Comparison of ENCODE assay signal across 21 cellular contexts in the genomic region with DNA sequence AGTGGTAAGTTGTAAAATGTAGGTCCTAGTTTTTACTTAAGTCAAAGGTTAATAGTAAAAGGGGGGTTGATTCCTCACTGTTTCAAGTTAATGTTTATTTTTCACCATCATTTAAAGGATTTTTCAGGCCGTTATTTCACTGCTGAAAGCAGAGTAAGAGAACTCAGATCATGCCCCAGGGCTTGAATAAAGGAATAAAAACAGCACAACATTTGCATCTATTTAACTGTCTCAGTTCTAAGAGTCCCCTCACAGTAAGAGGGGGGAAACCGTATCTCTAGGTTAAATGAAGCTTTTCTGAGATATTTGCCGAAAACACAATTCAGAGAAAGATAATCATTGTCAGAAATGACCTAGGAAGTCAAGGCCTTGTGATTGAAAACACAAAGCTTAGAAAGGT.
DNase-seq lines count a peak whose midpoint lies in the region; ATAC-seq, FAIRE-seq and TF ChIP-seq lines count a peak whose summit lies in the region.
"Had no signal": no experiment of that assay in that cellular context is flagged by ENCODE, and none has a peak within 500 bp of the region (broad histone marks: within the 10 kb centered on the region; RNA-seq: fewer than 3 reads in every experiment).

No MANE protein-coding gene starts in this region.

- no peak for DNase-seq in GM12878 (ENCODE audit: low read depth, low spot score)
- no peak for DNase-seq in mesendoderm
- DNase-seq in progenitor cell of endocrine pancreas (ENCODE audit: low spot score, unreplicated experiment), result no peak
- DNase-seq in AG08396 (ENCODE audit: low spot score), result no peak
- DNase-seq in Calu3, result no peak
- no peak for DNase-seq in COLO829 (ENCODE audit: low spot score)
- DNase-seq: CD4-positive, alpha-beta memory T cell; DMS53; EL; H9; NCI-H1092 treated with DMSO at 0.1 percent for 48 hours; NCI-H2029 treated with DMSO at 0.1 percent for 48 hours; NCI-H2171 treated with DMSO at 0.1 percent for 48 hours; NCI-H774; OCI-M1; SHP77 had no signal

- SMC1A ChIA-PET in GM12878 (lab: Charles Lee; ENCODE audit: uncharacterized antibody, unreplicated experiment), result interaction anchor here (0.8 kb wide), 1 partner anchor 10 kb away, joined by 3 read pairs; no protein-coding TSS in a partner anchor

- BruUV-seq in GM12878 (replicated peaks; lab: Mats Ljungman, UMichigan) (no TSS peak), Calu3 (replicated peaks; lab: Mats Ljungman, UMichigan) (no TSS peak)

- CTCF ChIA-PET in GM12878 (lab: Yijun Ruan, JAX) (no interaction called here), Calu3 (lab: Charles Lee) (no interaction called here)

- H3K9me3 Mint-ChIP-seq in progenitor cell of endocrine pancreas (ENCODE audit: low read depth) (peaks cover 1% of the 10 kb centered on the region), Calu3 (ENCODE audit: low read depth, unreplicated experiment) (peaks cover 4% of the 10 kb centered on the region)

- no peak overlapping the region for H2BK120ac ChIP-seq in mesendoderm (ENCODE audit: low read depth, low read length)

- H3K23ac ChIP-seq in mesendoderm (ENCODE audit: low read length), result no peak overlapping the region

- no peak for TF ChIP-seq POLR2A in GM12878 (IDR thresholded peaks at IDR 0.05; ENCODE audit: low read depth, low read length)

- H3K4me3 ChIP-seq in GM12878 (no peak overlapping the region), mesendoderm (ENCODE audit: low read length) (no peak overlapping the region)
- H3K4me3 ChIP-seq: A549, BLaER1 had no signal

- in situ Hi-C loops in GM12878 (cut with MboI), result no loop called here

- 29% methylated on average over 3 of the region's 3 CpGs for WGBS in GM12878 (ENCODE audit: insufficient coverage, insufficient replicate concordance, low lambda C conversion rate, missing lambda C conversion rate)
- no CpG with 5 or more reads among the region's 3 CpGs for WGBS in mesendoderm (ENCODE audit: extremely low coverage, insufficient coverage, low lambda C conversion rate)

- H3K4me1 ChIP-seq in GM12878 (ENCODE audit: control insufficient read depth, insufficient read depth, low read length) (no peaks in the 10 kb centered on the region), mesendoderm (ENCODE audit: control insufficient read depth, low read depth, low read length) (peaks cover 4% of the 10 kb centered on the region)
- H3K4me1 ChIP-seq: A549 had no signal

- intact Hi-C loops in GM12878 (cut with micrococcal nuclease; ENCODE audit: unreplicated experiment), result no loop called here
- intact Hi-C loops in Calu3 (cut with micrococcal nuclease; ENCODE audit: unreplicated experiment), result no loop called here

- H2BK5ac ChIP-seq in mesendoderm (ENCODE audit: low read length), result no peak overlapping the region

- no peak overlapping the region for H3K4me2 ChIP-seq in GM12878 (ENCODE audit: control insufficient read depth, insufficient read depth)
- no peak overlapping the region for H3K4me2 ChIP-seq in mesendoderm (ENCODE audit: low read length)
- H3K4me2 ChIP-seq: A549, BLaER1, SK-N-SH had no signal

- H3K79me1 ChIP-seq in mesendoderm (ENCODE audit: low read length), result no peaks in the 10 kb centered on the region

- peaks cover 28% of the 10 kb centered on the region for H3K4me1 Mint-ChIP-seq in progenitor cell of endocrine pancreas (ENCODE audit: low read depth)
- no peaks in the 10 kb centered on the region for H3K4me1 Mint-ChIP-seq in Calu3 (ENCODE audit: low read depth, unreplicated experiment)

- H3K18ac ChIP-seq in mesendoderm (ENCODE audit: low read length), result peak overlapping the region; percentile 41

- H3K4me3 Mint-ChIP-seq in progenitor cell of endocrine pancreas (ENCODE audit: low read depth) (no peak overlapping the region), Calu3 (ENCODE audit: low read depth, unreplicated experiment) (no peak overlapping the region)
- H3K4me3 Mint-ChIP-seq: CD4-positive, alpha-beta memory T cell; H9 had no signal

- no peak for TF ChIP-seq CTCF in GM12878 (IDR thresholded peaks at IDR 0.05 in 2 of 3, conservative IDR thresholded peaks at IDR 0.05 in 1 of 3; ENCODE audit: control insufficient read depth in 2 of 3, extremely low read depth in 1 of 3, insufficient read depth in 1 of 3, low read depth in 3 of 3, low read length in 3 of 3)
- TF ChIP-seq CTCF in progenitor cell of endocrine pancreas (IDR thresholded peaks at IDR 0.05; ENCODE audit: unreplicated experiment), result no peak
- no peak for TF ChIP-seq CTCF in Calu3 (IDR thresholded peaks at IDR 0.05; ENCODE audit: unreplicated experiment)

- H3K27me3 Mint-ChIP-seq in progenitor cell of endocrine pancreas, result peaks cover 3% of the 10 kb centered on the region
- H3K27me3 Mint-ChIP-seq in Calu3 (ENCODE audit: unreplicated experiment), result peaks cover 20% of the 10 kb centered on the region

- no peaks in the 10 kb centered on the region for H4K20me1 ChIP-seq in GM12878 (ENCODE audit: control insufficient read depth, insufficient read depth)
- H4K20me1 ChIP-seq: BLaER1 had no signal

- POLR2A ChIA-PET in GM12878 (lab: Charles Lee), result interaction anchor here (1.3 kb wide), 1 partner anchor 25 kb away, joined by 3 read pairs; no protein-coding TSS in a partner anchor

- H3K27ac ChIP-seq in KOPT-K1 (ENCODE audit: low read depth, low read length, poor library complexity, severe bottlenecking) (peak overlapping the region; percentile 55), GM12878 (ENCODE audit: control insufficient read depth, insufficient read depth) (no peak overlapping the region), mesendoderm (ENCODE audit: low read depth, low read length) (no peak overlapping the region)
- H3K27ac ChIP-seq: A549, BLaER1 had no signal

- peak overlapping the region; percentile 28 for H4K8ac ChIP-seq in mesendoderm (ENCODE audit: low read depth, low read length)

- H3K27me3 ChIP-seq in GM12878 (replicated peaks in 1 of 2; ENCODE audit: control insufficient read depth in 2 of 2, insufficient read depth in 2 of 2, low read length in 1 of 2) (peaks cover 0 to 3% of the 10 kb centered on the region in 2 experiments; a peak in 1 of 4 replicates), mesendoderm (ENCODE audit: insufficient read depth, low read length, poor library complexity) (no peaks in the 10 kb centered on the region)
- H3K27me3 ChIP-seq: BLaER1 had no signal

- no peak for TF ChIP-seq EP300 in GM12878 (IDR thresholded peaks at IDR 0.05; ENCODE audit: borderline replicate concordance in 1 of 2, control insufficient read depth in 1 of 2, low read depth in 2 of 2, low read length in 2 of 2)

- no peak overlapping the region for H3K9ac ChIP-seq in GM12878 (ENCODE audit: control insufficient read depth, insufficient read depth, low read length)
- no peak overlapping the region for H3K9ac ChIP-seq in mesendoderm (ENCODE audit: low read length)
- H3K9ac ChIP-seq: BLaER1, SK-N-SH had no signal

- H3K27ac Mint-ChIP-seq in progenitor cell of endocrine pancreas, result peak overlapping the region; percentile 84
- no peak overlapping the region for H3K27ac Mint-ChIP-seq in Calu3 (ENCODE audit: unreplicated experiment)
- H3K27ac Mint-ChIP-seq: CD4-positive, alpha-beta memory T cell had no signal

- H3K9me3 ChIP-seq in KOPT-K1 (ENCODE audit: insufficient read depth, low read length, poor library complexity, severe bottlenecking), result peaks cover 10% of the 10 kb centered on the region
- H3K9me3 ChIP-seq in GM12878 (replicated peaks; ENCODE audit: control insufficient read depth, insufficient read depth, low read length), result no peaks in the 10 kb centered on the region; the same call in 1 of the 3 replicates
- H3K9me3 ChIP-seq: A549, SK-N-SH had no signal

- no peak overlapping the region for H2BK15ac ChIP-seq in mesendoderm (replicated peaks; ENCODE audit: low read depth)

- H2AK5ac ChIP-seq in mesendoderm (ENCODE audit: low read length), result no peak overlapping the region

- no peak for TF ChIP-seq RAD21 in GM12878 (IDR thresholded peaks at IDR 0.05; ENCODE audit: insufficient read depth, low read depth, low read length)

- no peak overlapping the region for H2AFZ ChIP-seq in GM12878 (ENCODE audit: control insufficient read depth, low read depth, low read length)

- no peak overlapping the region for H3K56ac ChIP-seq in mesendoderm (ENCODE audit: low read length)

- H3K79me2 ChIP-seq in GM12878 (ENCODE audit: control insufficient read depth, insufficient read depth, low read length) (no peaks in the 10 kb centered on the region), mesendoderm (ENCODE audit: control insufficient read depth, insufficient read depth, low read length) (no peaks in the 10 kb centered on the region)

- peak; percentile 49 for FAIRE-seq in GM12878 (lab: Jason Lieb, UNC)
- FAIRE-seq: A549 had no signal

- H3K4ac ChIP-seq in mesendoderm (ENCODE audit: low read depth, low read length), result no peak overlapping the region

- peaks cover 78% of the 10 kb centered on the region for H3K36me3 ChIP-seq in KOPT-K1 (ENCODE audit: insufficient read depth, low read length)
- no peaks in the 10 kb centered on the region for H3K36me3 ChIP-seq in GM12878 (ENCODE audit: control insufficient read depth in 2 of 2, insufficient read depth in 2 of 2, low read length in 1 of 2)
- no peaks in the 10 kb centered on the region for H3K36me3 ChIP-seq in mesendoderm (ENCODE audit: control insufficient read depth, insufficient read depth, low read length)
- H3K36me3 ChIP-seq: BLaER1 had no signal

- H3K36me3 Mint-ChIP-seq in progenitor cell of endocrine pancreas (ENCODE audit: insufficient read depth), result no peaks in the 10 kb centered on the region
- H3K36me3 Mint-ChIP-seq in Calu3 (ENCODE audit: insufficient read depth, unreplicated experiment), result no peaks in the 10 kb centered on the region
- H3K36me3 Mint-ChIP-seq: CD4-positive, alpha-beta memory T cell had no signal

- no peak for ATAC-seq in GM12878
- ATAC-seq in HG02763 (IDR thresholded peaks at IDR 0.05; ENCODE audit: unreplicated experiment), result no peak
- ATAC-seq: A549 had no signal

- RAD21 ChIA-PET in GM12878 (lab: Charles Lee; ENCODE audit: unreplicated experiment), result no interaction called here

- H4K5ac ChIP-seq in mesendoderm (ENCODE audit: low read length), result no peak overlapping the region

TF ChIP-seq in GM12878, 131 proteins besides CTCF, POLR2A, EP300 and RAD21:
- no peak for TF ChIP-seq RUNX3 (IDR thresholded peaks at IDR 0.05; ENCODE audit: low read length)
- no peak for TF ChIP-seq ZNF622 (IDR thresholded peaks at IDR 0.05)
